In genomic region chr20:31758991-31759390, GRCh38 we compare ENCODE assay signal across 1 cellular context.
TF ChIP-seq lines count a peak whose summit lies in the region.

No MANE protein-coding gene starts in this region.

TF ChIP-seq in SK-N-SH, 30 proteins besides CTCF, POLR2A, EP300 and RAD21:
- no peak for TF ChIP-seq MEF2A (IDR thresholded peaks at IDR 0.05; ENCODE audit: borderline replicate concordance, low read depth)
- TF ChIP-seq NFIC (IDR thresholded peaks at IDR 0.05; ENCODE audit: borderline replicate concordance): no peak
- no peak for TF ChIP-seq TAF1 (IDR thresholded peaks at IDR 0.05; ENCODE audit: borderline replicate concordance, low read depth, low read length)
- no peak for TF ChIP-seq USF2 (IDR thresholded peaks at IDR 0.05; ENCODE audit: borderline replicate concordance, low read depth, low read length)
- TF ChIP-seq PBX3 (IDR thresholded peaks at IDR 0.05): no peak
- TF ChIP-seq POLR2AphosphoS5 (IDR thresholded peaks at IDR 0.05; ENCODE audit: low read depth, low read length): no peak
- TF ChIP-seq ZBTB33 (IDR thresholded peaks at IDR 0.05; ENCODE audit: borderline replicate concordance, low read depth): no peak
- no peak for TF ChIP-seq GATA2 (CRISPR knock-in tag; IDR thresholded peaks at IDR 0.05)
